28 cellular contexts compared by ENCODE assay signal in the genomic region with DNA sequence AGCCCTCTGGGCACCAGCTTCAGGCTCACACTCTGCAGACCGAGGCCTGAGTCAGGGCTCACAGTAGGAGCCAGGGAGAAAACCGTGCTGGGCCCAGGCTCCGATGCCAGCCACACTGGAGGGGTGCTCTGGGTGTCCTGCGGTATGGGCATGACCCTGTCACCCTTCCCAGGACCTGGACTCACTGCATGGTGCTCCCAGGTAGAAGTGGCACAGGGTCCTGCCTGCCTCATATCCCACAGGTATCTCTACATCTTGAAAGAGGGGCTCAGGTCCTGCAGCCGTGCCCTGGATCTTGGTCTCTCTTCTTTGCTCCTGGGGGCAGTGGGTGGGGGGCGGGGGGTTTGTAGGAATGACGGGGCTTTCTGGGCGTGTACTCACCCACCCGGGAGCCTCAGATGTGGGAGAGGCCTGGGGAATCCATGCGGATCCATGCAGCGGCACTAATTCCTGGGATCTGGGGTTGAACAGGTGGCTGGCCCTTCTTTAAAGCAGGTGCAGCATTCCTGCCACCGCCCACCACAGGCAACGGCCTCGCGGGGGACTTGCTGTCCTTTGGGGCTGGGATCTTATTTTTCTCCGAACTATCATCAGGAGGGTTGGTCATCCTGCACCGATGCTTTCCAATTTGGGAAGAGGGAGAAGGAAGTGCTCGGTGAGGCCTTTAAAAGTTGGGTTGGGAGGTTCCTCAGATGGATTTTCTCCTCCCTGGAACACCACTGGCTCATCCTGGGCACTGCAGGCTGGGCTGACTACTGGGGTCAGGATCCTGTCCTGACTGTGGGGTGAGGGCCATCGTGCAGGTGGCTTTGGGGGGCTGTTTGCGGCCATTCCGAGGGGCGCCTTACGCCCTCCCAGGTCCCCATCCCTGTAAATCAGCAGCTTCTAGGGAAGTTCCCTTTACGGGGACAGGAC.
DNase-seq lines count a peak whose midpoint lies in the region; ATAC-seq and TF ChIP-seq lines count a peak whose summit lies in the region.
"Had no signal": no experiment of that assay in that cellular context is flagged by ENCODE, and none has a peak within 500 bp of the region (broad histone marks: within the 10 kb centered on the region; RNA-seq: fewer than 3 reads in every experiment).

No MANE protein-coding gene starts in this region.

- H3K27ac ChIP-seq in vagina: no peak overlapping the region
- no peak overlapping the region for H3K27ac ChIP-seq in lower lobe of right lung
- H3K27ac ChIP-seq: BLaER1 treated with 17β-estradiol and CSF1 and Interleukin-3, amounts not matched to agents 10 nM and 100 nM; heart right ventricle; PC-9; SK-N-MC; upper lobe of left lung had no signal

- H3K4me3 ChIP-seq in vagina (no peak overlapping the region), lower lobe of right lung (no peak overlapping the region)
- H3K4me3 ChIP-seq: BLaER1 treated with 17β-estradiol and CSF1 and Interleukin-3, amounts not matched to agents 10 nM and 100 nM; heart right ventricle; K562; PC-9; SK-N-MC; upper lobe of left lung had no signal

- H3K9me3 ChIP-seq in vagina: no peaks in the 10 kb centered on the region
- H3K9me3 ChIP-seq in lower lobe of right lung: peaks cover 5% of the 10 kb centered on the region
- H3K9me3 ChIP-seq: upper lobe of left lung had no signal

- H3K27ac Mint-ChIP-seq in natural killer cell: no peak overlapping the region
- H3K27ac Mint-ChIP-seq in natural killer cell treated with Interleukin-12 subunit alpha and Interleukin-12 subunit beta and Interleukin-15 and Interleukin-18, amount 100 ng/mL, for 72 hours: no peak overlapping the region
- H3K27ac Mint-ChIP-seq: dendritic cell treated with granulocyte-macrophage colony-stimulating factor and Interleukin-4, amounts not matched to agents 40 ng/mL and 50 ng/mL, for 4 days; memory B cell had no signal

- no peak for ATAC-seq in natural killer cell
- no peak for ATAC-seq in natural killer cell treated with Interleukin-12 subunit alpha and Interleukin-12 subunit beta and Interleukin-15 and Interleukin-18, amount 100 ng/mL, for 72 hours
- no peak for ATAC-seq in lower lobe of right lung
- ATAC-seq: activated CD4-positive, CD25-positive, alpha-beta regulatory T cell treated with anti-CD3 and anti-CD28 coated beads, Interleukin-2, amount 50 U/mL, for 24 hours; esophagus mucosa; heart right ventricle; K562; right cardiac atrium had no signal

- peaks cover 0 to 3% of the 10 kb centered on the region in 2 donors for H3K27me3 Mint-ChIP-seq in natural killer cell (ENCODE audit: low read depth in 2 of 2)
- H3K27me3 Mint-ChIP-seq in natural killer cell treated with Interleukin-12 subunit alpha and Interleukin-12 subunit beta and Interleukin-15 and Interleukin-18, amount 100 ng/mL, for 72 hours: no peaks in the 10 kb centered on the region
- H3K27me3 Mint-ChIP-seq: dendritic cell treated with granulocyte-macrophage colony-stimulating factor and Interleukin-4, amounts not matched to agents 40 ng/mL and 50 ng/mL, for 4 days had no signal

- no peaks in the 10 kb centered on the region for H3K27me3 ChIP-seq in vagina
- no peaks in the 10 kb centered on the region for H3K27me3 ChIP-seq in lower lobe of right lung (ENCODE audit: low read depth)
- H3K27me3 ChIP-seq: upper lobe of left lung had no signal

- H3K9me3 Mint-ChIP-seq in natural killer cell: no peaks in the 10 kb centered on the region
- no peaks in the 10 kb centered on the region for H3K9me3 Mint-ChIP-seq in natural killer cell treated with Interleukin-12 subunit alpha and Interleukin-12 subunit beta and Interleukin-15 and Interleukin-18, amount 100 ng/mL, for 72 hours
- H3K9me3 Mint-ChIP-seq: dendritic cell treated with granulocyte-macrophage colony-stimulating factor and Interleukin-4, amounts not matched to agents 40 ng/mL and 50 ng/mL, for 4 days; memory B cell; neural crest cell had no signal

- DNase-seq in natural killer cell: peak; percentile 5
- DNase-seq in natural killer cell treated with Interleukin-12 subunit alpha and Interleukin-12 subunit beta and Interleukin-15 and Interleukin-18, amount 100 ng/mL, for 72 hours (ENCODE audit: low spot score): no peak
- peak; percentile 31 for DNase-seq in islet precursor cell
- peak; percentile 43 for DNase-seq in posterior vena cava (ENCODE audit: low spot score)
- peak; percentile 69 to 70 for DNase-seq in vagina (ENCODE audit: extremely low spot score in 2 of 2)
- no peak for DNase-seq in iPS-NIHi11 (ENCODE audit: low spot score)
- DNase-seq in lower lobe of right lung: no peak
- no peak for DNase-seq in OCI-M1 (lab: John Stamatoyannopoulos, UW)
- DNase-seq: activated CD4-positive, alpha-beta T cell treated with anti-CD3 and anti-CD28 coated beads, Interleukin-2, amount 50 U/mL, for 4 hours; activated T-cell treated with anti-CD3 and anti-CD28 coated beads, Interleukin-2, amount 50 U/mL, for 1 hour; foreskin fibroblast; heart right ventricle; NCI-H1105; NCI-H1930; NCI-H524 treated with DMSO at 0.1 percent for 48 hours; PC-9; right cardiac atrium; stimulated activated CD4-positive, alpha-beta T cell treated with anti-CD3 and anti-CD28 coated beads, Interleukin-12 subunit alpha, Interleukin-12 subunit beta, amount 100 ng/mL, for 4 hours; stimulated activated CD4-positive, alpha-beta T cell treated with anti-CD3 and anti-CD28 coated beads, Interleukin-2, amount 100 ng/mL, for 48 hours had no signal

- TF ChIP-seq CTCF in natural killer cell (IDR thresholded peaks at IDR 0.05) (no peak), vagina (IDR thresholded peaks at IDR 0.05) (no peak), lower lobe of right lung (IDR thresholded peaks at IDR 0.05) (no peak)

- no peaks in the 10 kb centered on the region for H3K4me1 Mint-ChIP-seq in natural killer cell
- H3K4me1 Mint-ChIP-seq in natural killer cell treated with Interleukin-12 subunit alpha and Interleukin-12 subunit beta and Interleukin-15 and Interleukin-18, amount 100 ng/mL, for 72 hours (ENCODE audit: low read depth in 2 of 2): no peaks in the 10 kb centered on the region
- H3K4me1 Mint-ChIP-seq: memory B cell had no signal

- intact Hi-C loops in natural killer cell (cut with micrococcal nuclease) (no loop called here), posterior vena cava (cut with DNase I) (no loop called here), vagina (cut with DNase I) (no loop called here), lower lobe of right lung (cut with DNase I) (no loop called here)

- H3K4me1 ChIP-seq in vagina (no peaks in the 10 kb centered on the region), lower lobe of right lung (no peaks in the 10 kb centered on the region)
- H3K4me1 ChIP-seq: heart right ventricle, upper lobe of left lung had no signal

- TF ChIP-seq POLR2A in vagina (IDR thresholded peaks at IDR 0.05): no peak

- no peaks in the 10 kb centered on the region for H3K36me3 Mint-ChIP-seq in natural killer cell
- H3K36me3 Mint-ChIP-seq in natural killer cell treated with Interleukin-12 subunit alpha and Interleukin-12 subunit beta and Interleukin-15 and Interleukin-18, amount 100 ng/mL, for 72 hours: no peaks in the 10 kb centered on the region
- H3K36me3 Mint-ChIP-seq: memory B cell had no signal

- no peak overlapping the region for H3K4me3 Mint-ChIP-seq in natural killer cell
- no peak overlapping the region for H3K4me3 Mint-ChIP-seq in natural killer cell treated with Interleukin-12 subunit alpha and Interleukin-12 subunit beta and Interleukin-15 and Interleukin-18, amount 100 ng/mL, for 72 hours
- H3K4me3 Mint-ChIP-seq: dendritic cell treated with granulocyte-macrophage colony-stimulating factor and Interleukin-4, amounts not matched to agents 40 ng/mL and 50 ng/mL, for 4 days; memory B cell; neural crest cell had no signal

- H3K36me3 ChIP-seq in vagina: no peaks in the 10 kb centered on the region
- no peaks in the 10 kb centered on the region for H3K36me3 ChIP-seq in lower lobe of right lung
- H3K36me3 ChIP-seq: BLaER1 treated with 17β-estradiol and CSF1 and Interleukin-3, amounts not matched to agents 10 nM and 100 nM; heart right ventricle; upper lobe of left lung had no signal

Comparison
In these comparisons a context has a peak if more than half of its experiments do, and no peak if none do; other contexts are left out.
1. DNase-seq: peak in natural killer cell (single experiment), islet precursor cell (single experiment), posterior vena cava (single experiment) and vagina (2 of 2); none in natural killer cell treated with Interleukin-12 subunit alpha and Interleukin-12 subunit beta and Interleukin-15 and Interleukin-18, amount 100 ng/mL, for 72 hours (single experiment), iPS-NIHi11 (single experiment), lower lobe of right lung (single experiment) and OCI-M1 (single experiment).